ENCODE assay signal across 7 cellular contexts in genomic region chr4:184933311-184933710, GRCh38.
"Had no signal": no experiment of that assay in that cellular context is flagged by ENCODE, and none has a peak within 500 bp of the region (broad histone marks: within the 10 kb centered on the region; RNA-seq: fewer than 3 reads in every experiment).

No MANE protein-coding gene starts in this region.

- DNase-seq: GM23248, GOT3, H7, HFFc6 had no signal

- H3K36me3 ChIP-seq: HAP-1 had no signal

- H3K4me3 Mint-ChIP-seq: HFFc6, IgD-negative memory B cell had no signal

- H3K9ac ChIP-seq: GM23248 had no signal

- H3K4me1 Mint-ChIP-seq: IgD-negative memory B cell had no signal

- H3K9me3 ChIP-seq: HAP-1 had no signal

- H3K4me1 ChIP-seq: HAP-1 had no signal

- H3K4me3 ChIP-seq: GM23248, HAP-1 had no signal

- H2AFZ ChIP-seq: GM23248 had no signal

- H3K27ac ChIP-seq: GM23248, HL-60 had no signal

- H3K27ac Mint-ChIP-seq: HFFc6, IgD-negative memory B cell had no signal
